In genomic region chr10:35416628-35417625, GRCh38 we compare ENCODE assay signal across 10 cellular contexts.
A peak's percentile ranks its signal among the peaks of the same experiment; 100 is the strongest.
DNase-seq lines count a peak whose midpoint lies in the region; ATAC-seq and TF ChIP-seq lines count a peak whose summit lies in the region.
"Had no signal": no experiment of that assay in that cellular context is flagged by ENCODE, and none has a peak within 500 bp of the region (broad histone marks: within the 10 kb centered on the region; RNA-seq: fewer than 3 reads in every experiment).

No MANE protein-coding gene starts in this region.

- H3K4me3 Mint-ChIP-seq in nephron: no peak overlapping the region

- no peaks in the 10 kb centered on the region for H3K4me1 ChIP-seq in MM.1S (ENCODE audit: low read length)

- H2AFZ ChIP-seq in MM.1S (ENCODE audit: low read length): no peak overlapping the region

- no peaks in the 10 kb centered on the region for H3K27me3 Mint-ChIP-seq in nephron (ENCODE audit: low read depth)

- H4K20me1 ChIP-seq in MM.1S (ENCODE audit: insufficient read depth, low read length): no peaks in the 10 kb centered on the region; the same call in 1 of the 2 replicates

- DNase-seq in G401 (ENCODE audit: low spot score) (peak; percentile 20), NCI-H1105 (lab: John Stamatoyannopoulos, UW) (peak; percentile 37), MM.1S (no peak), HuH-7 (ENCODE audit: low spot score) (no peak), AG20443 (ENCODE audit: low spot score) (no peak)
- DNase-seq: DMS79; effector CD8-positive, alpha-beta T cell had no signal

- H3K4me3 ChIP-seq in MM.1S (ENCODE audit: low read length): no peak overlapping the region

- TF ChIP-seq CTCF in nephron (IDR thresholded peaks at IDR 0.05; ENCODE audit: unreplicated experiment in 3 of 3): no peak
- TF ChIP-seq CTCF in MM.1S (IDR thresholded peaks at IDR 0.05; ENCODE audit: low read length): no peak

- H3F3A ChIP-seq in MM.1S (ENCODE audit: insufficient read depth, low read length): no peaks in the 10 kb centered on the region

- H3K9me2 ChIP-seq in MM.1S (replicated peaks; ENCODE audit: insufficient read depth, low read length): no peaks in the 10 kb centered on the region

- in situ Hi-C loops in G401 (cut with HindIII; ENCODE audit: low sequenced_read_pairs): no loop called here

- no peaks in the 10 kb centered on the region for H3K9me3 ChIP-seq in MM.1S (replicated peaks; ENCODE audit: insufficient read depth, low read length)

- no peaks in the 10 kb centered on the region for H3K36me3 Mint-ChIP-seq in nephron (ENCODE audit: low read depth)

- H3K27me3 ChIP-seq in MM.1S (replicated peaks; ENCODE audit: insufficient read depth, low read length): no peaks in the 10 kb centered on the region

- peak overlapping the region; percentile 32 to 42 (median 36) for H3K27ac Mint-ChIP-seq in nephron

- H3K79me2 ChIP-seq in MM.1S (ENCODE audit: low read length): peaks cover 62% of the 10 kb centered on the region

- no peak for ATAC-seq in GM19397 (IDR thresholded peaks at IDR 0.05; ENCODE audit: unreplicated experiment)

- H3K9me3 Mint-ChIP-seq in nephron: no peaks in the 10 kb centered on the region

- H3K4me1 Mint-ChIP-seq in nephron: peaks cover 71% of the 10 kb centered on the region

- H3K36me3 ChIP-seq in MM.1S (replicated peaks; ENCODE audit: insufficient read depth, low read length): no peaks in the 10 kb centered on the region

- no peak overlapping the region for H3K4me2 ChIP-seq in MM.1S (ENCODE audit: low read depth, low read length)

- H3K27ac ChIP-seq in angular gyrus (ENCODE audit: low read depth, low read length) (peak overlapping the region; percentile 17), MM.1S (ENCODE audit: low read length) (no peak overlapping the region)

- H3K9ac ChIP-seq in MM.1S (ENCODE audit: low read length): no peak overlapping the region

Comparison
In these comparisons a context has a peak if more than half of its experiments do, and no peak if none do; other contexts are left out.
1. DNase-seq: peak in G401 (single experiment) and NCI-H1105 (single experiment); none in MM.1S (single experiment), HuH-7 (single experiment) and AG20443 (single experiment).